In the genomic region with DNA sequence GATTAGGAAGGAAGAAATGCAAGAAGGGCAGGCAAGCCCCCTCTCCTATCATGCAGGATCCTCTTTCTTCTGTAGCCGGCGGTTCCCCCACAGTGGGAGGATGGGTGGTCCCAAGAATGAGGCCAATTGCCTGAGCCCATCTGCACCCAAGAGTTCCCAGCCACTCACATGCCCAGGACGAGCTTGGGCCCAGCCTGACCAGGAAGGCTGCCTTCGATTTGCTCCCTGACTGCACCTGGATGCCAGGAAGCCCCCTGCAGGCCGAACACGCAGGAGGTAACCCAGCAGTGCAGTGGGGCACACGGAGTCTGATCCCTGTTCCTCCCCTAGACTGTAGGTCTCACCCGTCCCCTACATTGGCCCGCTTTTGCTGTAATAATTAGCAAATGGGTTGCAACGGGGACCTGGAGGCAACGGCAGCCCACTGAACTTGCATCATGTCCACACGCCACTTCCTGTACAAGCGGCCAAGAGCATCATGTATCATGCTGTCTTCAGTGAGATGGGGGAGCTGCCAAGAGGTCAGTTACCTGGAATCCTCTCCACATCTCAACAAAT, we compare ENCODE assay signal across 7 cellular contexts.
A peak's percentile ranks its signal among the peaks of the same experiment; 100 is the strongest.
DNase-seq lines count a peak whose midpoint lies in the region; ATAC-seq and TF ChIP-seq lines count a peak whose summit lies in the region.

No MANE protein-coding gene starts in this region.

- POLR2A ChIA-PET in HCT116 (lab: Charles Lee) (no interaction called here), WTC11 (lab: Charles Lee) (interaction anchor here (0.9 kb wide), 1 partner anchor 93 kb away, joined by 3 read pairs; the partner anchor contains the start of genes NUDT21 and OGFOD1)

- no peak overlapping the region for H3K27ac ChIP-seq in HCT116 (ENCODE audit: low read depth, low read length)

- H3K9me3 Mint-ChIP-seq in WTC11, result no peaks in the 10 kb centered on the region

- intact Hi-C loops in HCT116 (cut with micrococcal nuclease) (no loop called here), cardiac septum (cut with DNase I) (no loop called here)

- TF ChIP-seq POLR2A in HCT116 (IDR thresholded peaks at IDR 0.05; ENCODE audit: borderline replicate concordance, extremely low read depth, insufficient read depth, insufficient read length), result no peak

- TF ChIP-seq CTCF in HCT116 (IDR thresholded peaks at IDR 0.05 in 2 of 3, conservative IDR thresholded peaks at IDR 0.05 in 1 of 3; ENCODE audit: borderline replicate concordance in 1 of 3, insufficient read depth in 1 of 3, low read depth in 2 of 3, low read length in 2 of 3), result peak in 1 of 3 experiments; percentile 24; a peak in 2 of 6 replicates
- no peak for TF ChIP-seq CTCF in WTC11 (IDR thresholded peaks at IDR 0.05)

- peak overlapping the region; percentile 4; the same call in 1 of the 2 replicates for H3K4me3 Mint-ChIP-seq in WTC11

- H2AFZ ChIP-seq in HCT116 (ENCODE audit: low read depth, low read length, poor library complexity, severe bottlenecking), result no peak overlapping the region

- no TSS peak for BruUV-seq in HCT116 (replicated peaks; lab: Mats Ljungman, UMichigan)

- no peak overlapping the region for H3K4me2 ChIP-seq in HCT116 (ENCODE audit: low read length)
- peak overlapping the region; percentile 82 for H3K4me2 ChIP-seq in skeletal muscle satellite cell (ENCODE audit: low read length)

- H3K36me3 ChIP-seq in HCT116 (ENCODE audit: control insufficient read depth in 1 of 2, insufficient read depth in 2 of 2, low read length in 2 of 2) (peaks cover 0 to 7% of the 10 kb centered on the region in 2 experiments; a peak in 1 of 4 replicates), skeletal muscle satellite cell (ENCODE audit: insufficient read depth, low read length) (peaks cover 11% of the 10 kb centered on the region)

- H3K9me3 ChIP-seq in HCT116 (ENCODE audit: control insufficient read depth in 1 of 2, insufficient read depth in 1 of 2, low read depth in 1 of 2, low read length in 2 of 2) (no peaks in the 10 kb centered on the region), skeletal muscle satellite cell (replicated peaks; ENCODE audit: low read length) (no peaks in the 10 kb centered on the region)

- H3K4me3 ChIP-seq in HCT116 (replicated peaks in 1 of 2; ENCODE audit: low read depth in 1 of 2, low read length in 2 of 2) (no peak overlapping the region), skeletal muscle satellite cell (ENCODE audit: low read length) (peak overlapping the region; percentile 61)

- RAD21 ChIA-PET in HCT116 (lab: Charles Lee; ENCODE audit: low non-redundant PET in 1 of 2, low total read pairs in 2 of 2, uncharacterized antibody in 2 of 2, unreplicated experiment in 2 of 2), result no interaction called here

- no peak for TF ChIP-seq RAD21 in HCT116 (IDR thresholded peaks at IDR 0.05; ENCODE audit: low read depth)

- H3K27ac Mint-ChIP-seq in WTC11, result 0 out of 2 replicates have a peak overlapping the region, but pooled peaks have one; percentile 33

- H3K4me1 Mint-ChIP-seq in WTC11, result peaks cover 35% of the 10 kb centered on the region

- DNase-seq in HCT116 (ENCODE audit: low read depth, low spot score) (no peak), WTC11 (ENCODE audit: low spot score) (peak; percentile 55), cardiac septum (ENCODE audit: low spot score) (peak; percentile 74), anterior cingulate cortex (lab: John Stamatoyannopoulos, UW) (no peak), NCI-H510A (lab: John Stamatoyannopoulos, UW) (no peak), mucosa of gallbladder (ENCODE audit: low spot score) (no peak)

- CTCF ChIA-PET in HCT116 (lab: Charles Lee), result interaction anchor here (1.2 to 2.2 kb wide), 5 partner anchors 8 to 243 kb away, joined by 3 to 33 read pairs (median 4); no protein-coding TSS in a partner anchor
- CTCF ChIA-PET in WTC11 (lab: Charles Lee), result interaction anchor here (1.3 to 4.7 kb wide), 8 partner anchors 11 to 190 kb away, joined by 3 to 65 read pairs (median 16); no protein-coding TSS in a partner anchor

- H4K20me1 ChIP-seq in HCT116 (ENCODE audit: insufficient read depth), result no peaks in the 10 kb centered on the region

- ATAC-seq in HCT116, result 0 out of 2 replicates have a peak, but pooled peaks have one; percentile 19
- ATAC-seq in WTC11, result peak; percentile 49

- no peak overlapping the region for H3K9ac ChIP-seq in HCT116 (ENCODE audit: low read length)
- peak overlapping the region; percentile 88 for H3K9ac ChIP-seq in skeletal muscle satellite cell (ENCODE audit: low read depth, low read length)

- no peaks in the 10 kb centered on the region for H3K79me2 ChIP-seq in HCT116 (ENCODE audit: insufficient read depth, low read length)

- H3K27me3 ChIP-seq in HCT116 (ENCODE audit: insufficient read depth, low read length) (no peaks in the 10 kb centered on the region), skeletal muscle satellite cell (ENCODE audit: control insufficient read depth, insufficient read depth, low read length) (no peaks in the 10 kb centered on the region)

- H3K27me3 Mint-ChIP-seq in WTC11 (ENCODE audit: low read depth), result no peaks in the 10 kb centered on the region

- peaks cover 4% of the 10 kb centered on the region; the same call in 1 of the 2 replicates for H3K36me3 Mint-ChIP-seq in WTC11

- peaks cover 13 to 16% of the 10 kb centered on the region in 2 experiments; a peak in 3 of 4 replicates for H3K4me1 ChIP-seq in HCT116 (ENCODE audit: control insufficient read depth in 1 of 2, insufficient read depth in 2 of 2, low read length in 2 of 2)
- H3K4me1 ChIP-seq in skeletal muscle satellite cell (ENCODE audit: control insufficient read depth, insufficient read depth, low read length), result peaks cover 20% of the 10 kb centered on the region

- no peaks in the 10 kb centered on the region for H3K9me2 ChIP-seq in HCT116 (ENCODE audit: insufficient read depth)

TF ChIP-seq in HCT116, 20 proteins besides CTCF, POLR2A, EP300 and RAD21 (continues in another document):
- TF ChIP-seq REST (IDR thresholded peaks at IDR 0.05; ENCODE audit: low read depth) (no peak), TCF7L2 (IDR thresholded peaks at IDR 0.05; ENCODE audit: borderline replicate concordance, extremely low read depth, insufficient read depth, insufficient read length) (no peak), EZH2phosphoT487 (IDR thresholded peaks at IDR 0.05; ENCODE audit: borderline replicate concordance) (no peak)
- TF ChIP-seq, protein P1, sequence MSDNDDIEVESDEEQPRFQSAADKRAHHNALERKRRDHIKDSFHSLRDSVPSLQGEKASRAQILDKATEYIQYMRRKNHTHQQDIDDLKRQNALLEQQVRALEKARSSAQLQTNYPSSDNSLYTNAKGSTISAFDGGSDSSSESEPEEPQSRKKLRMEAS (IDR thresholded peaks at IDR 0.05), result no peak

TF ChIP-seq in WTC11, 78 proteins besides CTCF, POLR2A, EP300 and RAD21 (continues in another document):
- TF ChIP-seq ZNF396 (CRISPR knock-in tag; IDR thresholded peaks at IDR 0.05; ENCODE audit: borderline replicate concordance) (no peak), MXD4 (CRISPR knock-in tag; IDR thresholded peaks at IDR 0.05; ENCODE audit: borderline replicate concordance) (no peak), SMAD4 (CRISPR knock-in tag; IDR thresholded peaks at IDR 0.05) (no peak), ELF4 (CRISPR knock-in tag; IDR thresholded peaks at IDR 0.05; ENCODE audit: low read depth) (no peak), MLX (CRISPR knock-in tag; IDR thresholded peaks at IDR 0.05) (no peak)
- TF ChIP-seq, protein P2, sequence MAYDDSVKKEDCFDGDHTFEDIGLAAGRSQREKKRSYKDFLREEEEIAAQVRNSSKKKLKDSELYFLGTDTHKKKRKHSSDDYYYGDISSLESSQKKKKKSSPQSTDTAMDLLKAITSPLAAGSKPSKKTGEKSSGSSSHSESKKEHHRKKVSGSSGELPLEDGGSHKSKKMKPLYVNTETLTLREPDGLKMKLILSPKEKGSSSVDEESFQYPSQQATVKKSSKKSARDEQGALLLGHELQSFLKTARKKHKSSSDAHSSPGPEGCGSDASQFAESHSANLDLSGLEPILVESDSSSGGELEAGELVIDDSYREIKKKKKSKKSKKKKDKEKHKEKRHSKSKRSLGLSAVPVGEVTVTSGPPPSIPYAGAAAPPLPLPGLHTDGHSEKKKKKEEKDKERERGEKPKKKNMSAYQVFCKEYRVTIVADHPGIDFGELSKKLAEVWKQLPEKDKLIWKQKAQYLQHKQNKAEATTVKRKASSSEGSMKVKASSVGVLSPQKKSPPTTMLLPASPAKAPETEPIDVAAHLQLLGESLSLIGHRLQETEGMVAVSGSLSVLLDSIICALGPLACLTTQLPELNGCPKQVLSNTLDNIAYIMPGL (CRISPR knock-in tag; IDR thresholded peaks at IDR 0.05), result no peak
- TF ChIP-seq, protein P3, sequence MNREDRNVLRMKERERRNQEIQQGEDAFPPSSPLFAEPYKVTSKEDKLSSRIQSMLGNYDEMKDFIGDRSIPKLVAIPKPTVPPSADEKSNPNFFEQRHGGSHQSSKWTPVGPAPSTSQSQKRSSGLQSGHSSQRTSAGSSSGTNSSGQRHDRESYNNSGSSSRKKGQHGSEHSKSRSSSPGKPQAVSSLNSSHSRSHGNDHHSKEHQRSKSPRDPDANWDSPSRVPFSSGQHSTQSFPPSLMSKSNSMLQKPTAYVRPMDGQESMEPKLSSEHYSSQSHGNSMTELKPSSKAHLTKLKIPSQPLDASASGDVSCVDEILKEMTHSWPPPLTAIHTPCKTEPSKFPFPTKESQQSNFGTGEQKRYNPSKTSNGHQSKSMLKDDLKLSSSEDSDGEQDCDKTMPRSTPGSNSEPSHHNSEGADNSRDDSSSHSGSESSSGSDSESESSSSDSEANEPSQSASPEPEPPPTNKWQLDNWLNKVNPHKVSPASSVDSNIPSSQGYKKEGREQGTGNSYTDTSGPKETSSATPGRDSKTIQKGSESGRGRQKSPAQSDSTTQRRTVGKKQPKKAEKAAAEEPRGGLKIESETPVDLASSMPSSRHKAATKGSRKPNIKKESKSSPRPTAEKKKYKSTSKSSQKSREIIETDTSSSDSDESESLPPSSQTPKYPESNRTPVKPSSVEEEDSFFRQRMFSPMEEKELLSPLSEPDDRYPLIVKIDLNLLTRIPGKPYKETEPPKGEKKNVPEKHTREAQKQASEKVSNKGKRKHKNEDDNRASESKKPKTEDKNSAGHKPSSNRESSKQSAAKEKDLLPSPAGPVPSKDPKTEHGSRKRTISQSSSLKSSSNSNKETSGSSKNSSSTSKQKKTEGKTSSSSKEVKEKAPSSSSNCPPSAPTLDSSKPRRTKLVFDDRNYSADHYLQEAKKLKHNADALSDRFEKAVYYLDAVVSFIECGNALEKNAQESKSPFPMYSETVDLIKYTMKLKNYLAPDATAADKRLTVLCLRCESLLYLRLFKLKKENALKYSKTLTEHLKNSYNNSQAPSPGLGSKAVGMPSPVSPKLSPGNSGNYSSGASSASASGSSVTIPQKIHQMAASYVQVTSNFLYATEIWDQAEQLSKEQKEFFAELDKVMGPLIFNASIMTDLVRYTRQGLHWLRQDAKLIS (CRISPR knock-in tag; IDR thresholded peaks at IDR 0.05; ENCODE audit: borderline replicate concordance), result no peak

Comparison
In these comparisons a context has a peak if more than half of its experiments do, and no peak if none do; other contexts are left out.
1. DNase-seq: peak in WTC11 (single experiment) and cardiac septum (single experiment); none in HCT116 (single experiment), anterior cingulate cortex (0 of 58), NCI-H510A (single experiment) and mucosa of gallbladder (single experiment).